ENCODE assay signal across 10 cellular contexts in genomic region chr1:66397192-66397591, GRCh38.
DNase-seq lines count a peak whose midpoint lies in the region; ATAC-seq lines count a peak whose summit lies in the region.
"Had no signal": no experiment of that assay in that cellular context is flagged by ENCODE, and none has a peak within 500 bp of the region (broad histone marks: within the 10 kb centered on the region; RNA-seq: fewer than 3 reads in every experiment).

No MANE protein-coding gene starts in this region.

- H3K4me1 Mint-ChIP-seq in naive thymus-derived CD4-positive, alpha-beta T cell, result peaks cover 8 to 36% (median 12%) of the 10 kb centered on the region in 7 donors

- H3K27ac Mint-ChIP-seq in naive thymus-derived CD4-positive, alpha-beta T cell, result no peak overlapping the region
- H3K27ac Mint-ChIP-seq: mesothelial cell of epicardium had no signal

- no peaks in the 10 kb centered on the region for H3K9me3 ChIP-seq in right cardiac atrium (ENCODE audit: control insufficient read depth, low read length)
- no peaks in the 10 kb centered on the region for H3K9me3 ChIP-seq in naive thymus-derived CD4-positive, alpha-beta T cell (ENCODE audit: control insufficient read depth in 2 of 3, low read length in 3 of 3)

- POLR2A ChIA-PET in naive thymus-derived CD4-positive, alpha-beta T cell (lab: Charles Lee), result interaction anchor here (0.7 kb wide), 1 partner anchor 22 kb away, joined by 3 read pairs; no protein-coding TSS in a partner anchor

- H3K4me1 ChIP-seq in right cardiac atrium (ENCODE audit: control insufficient read depth, insufficient read depth, low read length), result peaks cover 3% of the 10 kb centered on the region
- H3K4me1 ChIP-seq in naive thymus-derived CD4-positive, alpha-beta T cell (ENCODE audit: control insufficient read depth in 2 of 2, insufficient read depth in 2 of 2, low read length in 2 of 2), result no peaks in the 10 kb centered on the region

- H3K27me3 Mint-ChIP-seq in naive thymus-derived CD4-positive, alpha-beta T cell, result no peaks in the 10 kb centered on the region

- DNase-seq in SKM-1 (lab: John Stamatoyannopoulos, UW; ENCODE audit: unreplicated experiment), result peak; percentile 62
- DNase-seq in right cardiac atrium, result no peak
- no peak for DNase-seq in activated naive CD4-positive, alpha-beta T cell treated with anti-CD3 and anti-CD28 coated beads, Interleukin-2, amount 50 U/mL, for 16 hours
- no peak for DNase-seq in Ammon's horn (ENCODE audit: low spot score)
- DNase-seq in naive thymus-derived CD4-positive, alpha-beta T cell, result no peak
- DNase-seq: NCI-H1105 had no signal

- 83% methylated on average over 1 of the region's 1 CpG for WGBS in right cardiac atrium

- ATAC-seq in GM18517 (IDR thresholded peaks at IDR 0.05; ENCODE audit: unreplicated experiment) (peak; percentile 41), GM21526 (IDR thresholded peaks at IDR 0.05; ENCODE audit: low FRiP score, unreplicated experiment) (peak; percentile 47), HG03159 (IDR thresholded peaks at IDR 0.05; ENCODE audit: unreplicated experiment) (peak; percentile 40), right cardiac atrium (no peak)
- no peak for ATAC-seq in naive thymus-derived CD4-positive, alpha-beta T cell

- no peak overlapping the region for H3K4me3 Mint-ChIP-seq in naive thymus-derived CD4-positive, alpha-beta T cell
- H3K4me3 Mint-ChIP-seq: mesothelial cell of epicardium had no signal

- H3K27me3 ChIP-seq in right cardiac atrium (ENCODE audit: control insufficient read depth, insufficient read depth), result no peaks in the 10 kb centered on the region
- H3K27me3 ChIP-seq in naive thymus-derived CD4-positive, alpha-beta T cell (ENCODE audit: control insufficient read depth in 2 of 2, insufficient read depth in 2 of 2, low read length in 2 of 2), result no peaks in the 10 kb centered on the region

- H3K9me3 Mint-ChIP-seq in naive thymus-derived CD4-positive, alpha-beta T cell, result peaks cover 0 to 7% (median 0%) of the 10 kb centered on the region in 11 donors
- H3K9me3 Mint-ChIP-seq: mesothelial cell of epicardium had no signal

- no peaks in the 10 kb centered on the region for H3K36me3 ChIP-seq in naive thymus-derived CD4-positive, alpha-beta T cell (ENCODE audit: control insufficient read depth in 2 of 3, insufficient read depth in 3 of 3, low read length in 3 of 3)

- no peak overlapping the region for H3K27ac ChIP-seq in right cardiac atrium (ENCODE audit: low read length)
- H3K27ac ChIP-seq in naive thymus-derived CD4-positive, alpha-beta T cell (ENCODE audit: low read depth, low read length), result no peak overlapping the region

- H3K4me3 ChIP-seq in right cardiac atrium (ENCODE audit: low read length), result no peak overlapping the region
- H3K4me3 ChIP-seq in naive thymus-derived CD4-positive, alpha-beta T cell (ENCODE audit: low read length), result no peak overlapping the region

- CTCF ChIA-PET in naive thymus-derived CD4-positive, alpha-beta T cell (lab: Charles Lee), result interaction anchor here (2.0 kb wide), 1 partner anchor 38 kb away, joined by 5 read pairs; no protein-coding TSS in a partner anchor

- intact Hi-C loops in right cardiac atrium (cut with DNase I), result no loop called here
- intact Hi-C loops in naive thymus-derived CD4-positive, alpha-beta T cell (cut with micrococcal nuclease), result no loop called here

- H3K36me3 Mint-ChIP-seq in naive thymus-derived CD4-positive, alpha-beta T cell, result peaks cover 0 to 4% (median 0%) of the 10 kb centered on the region in 5 donors
- H3K36me3 Mint-ChIP-seq: mesothelial cell of epicardium had no signal

Comparison
In these comparisons a context has a peak if more than half of its experiments do, and no peak if none do; other contexts are left out.
1. ATAC-seq: peak in GM18517 (single experiment), GM21526 (single experiment) and HG03159 (single experiment); none in right cardiac atrium (0 of 2) and naive thymus-derived CD4-positive, alpha-beta T cell (single experiment).